Comparison of ENCODE assay signal across 6 cellular contexts in genomic region chr5:139530879-139531639, GRCh38. TPM values are rescaled to one million over a fixed set of nuclear protein-coding genes. Genes with fewer than 3 reads are reported as not detected.
A peak's percentile ranks its signal among the peaks of the same experiment; 100 is the strongest.
DNase-seq lines count a peak whose midpoint lies in the region; ATAC-seq, FAIRE-seq and TF ChIP-seq lines count a peak whose summit lies in the region.
"Not testable (repeated sequence)": the region's sequence is repeated elsewhere in the genome, so short reads cannot be mapped to it uniquely, and the experiment has no call there.

No MANE protein-coding gene starts in this region.

- FAIRE-seq in GM18507 (lab: Jason Lieb, UNC) = peak; percentile 93

- not testable (repeated sequence) for ATAC-seq in activated naive CD8-positive, alpha-beta T cell treated with anti-CD3 and anti-CD28 coated beads, Interleukin-2, amount 50 U/mL, for 24 hours

- not testable (repeated sequence) for H3K9me3 ChIP-seq in endodermal cell (ENCODE audit: control insufficient read depth, low read length); hepatocyte (ENCODE audit: low read depth)

- H3K9me2 ChIP-seq in hepatocyte (replicated peaks; ENCODE audit: insufficient read depth) = not testable (repeated sequence)

- peak overlapping the region; percentile 49 for H3K27ac ChIP-seq in endodermal cell (ENCODE audit: low read depth, low read length)
- peak overlapping the region; percentile 9 for H3K27ac ChIP-seq in hepatocyte

- H3K27me3 ChIP-seq in endodermal cell (ENCODE audit: control insufficient read depth, insufficient read depth, low read length, poor library complexity, severe bottlenecking); hepatocyte: not testable (repeated sequence)

- H3K9me3 Mint-ChIP-seq in activated naive CD8-positive, alpha-beta T cell treated with anti-CD3 and anti-CD28 coated beads, Interleukin-2, amount 50 U/mL, for 24 hours; endodermal cell; nephron: not testable (repeated sequence)

- H3K4me3 ChIP-seq in endodermal cell (ENCODE audit: low read length); hepatocyte: not testable (repeated sequence)

- not testable (repeated sequence) for H3K27me3 Mint-ChIP-seq in activated naive CD8-positive, alpha-beta T cell treated with anti-CD3 and anti-CD28 coated beads, Interleukin-2, amount 50 U/mL, for 24 hours; endodermal cell (ENCODE audit: insufficient read depth); nephron (ENCODE audit: low read depth)

- H4K20me1 ChIP-seq in hepatocyte (ENCODE audit: insufficient read depth, poor library complexity, severe bottlenecking) = not testable (repeated sequence)

- DNase-seq in GM18507 (ENCODE audit: extremely low spot score, insufficient read length, low read depth); activated naive CD8-positive, alpha-beta T cell treated with anti-CD3 and anti-CD28 coated beads, Interleukin-2, amount 50 U/mL, for 24 hours; endodermal cell; hepatocyte (ENCODE audit: low spot score): not testable (repeated sequence)
- peak; percentile 71 for DNase-seq in renal cortical epithelial cell (ENCODE audit: low read depth)

- H3K4me3 Mint-ChIP-seq in activated naive CD8-positive, alpha-beta T cell treated with anti-CD3 and anti-CD28 coated beads, Interleukin-2, amount 50 U/mL, for 24 hours; endodermal cell: not testable (repeated sequence)
- H3K4me3 Mint-ChIP-seq in nephron = peak overlapping the region in 1 of 3 experiments; percentile 16

- WGBS in endodermal cell (ENCODE audit: insufficient coverage in 1 of 2, insufficient read length in 1 of 2), 2 experiments = 86 to 93% methylated on average over 4 to 9 of the region's 9 CpGs
- 83% methylated on average over 9 of the region's 9 CpGs for WGBS in hepatocyte (ENCODE audit: low lambda C conversion rate, missing lambda C conversion rate)

- H3K36me3 Mint-ChIP-seq in activated naive CD8-positive, alpha-beta T cell treated with anti-CD3 and anti-CD28 coated beads, Interleukin-2, amount 50 U/mL, for 24 hours (ENCODE audit: low read depth); endodermal cell (ENCODE audit: low read depth); nephron (ENCODE audit: low read depth): not testable (repeated sequence)

- not testable (repeated sequence) for H3K4me1 ChIP-seq in endodermal cell (ENCODE audit: control insufficient read depth, insufficient read depth, low read length); hepatocyte (ENCODE audit: insufficient read depth)

- not testable (repeated sequence) for H3K36me3 ChIP-seq in endodermal cell (ENCODE audit: control insufficient read depth, insufficient read depth, low read length); hepatocyte (replicated peaks; ENCODE audit: insufficient read depth, low read depth)

- H3K4me1 Mint-ChIP-seq in activated naive CD8-positive, alpha-beta T cell treated with anti-CD3 and anti-CD28 coated beads, Interleukin-2, amount 50 U/mL, for 24 hours; endodermal cell: not testable (repeated sequence)
- H3K4me1 Mint-ChIP-seq in nephron = peaks cover 25% of the 10 kb centered on the region

- not testable (repeated sequence) for H2AFZ ChIP-seq in hepatocyte

- peak overlapping the region; percentile 32 for H3K27ac Mint-ChIP-seq in activated naive CD8-positive, alpha-beta T cell treated with anti-CD3 and anti-CD28 coated beads, Interleukin-2, amount 50 U/mL, for 24 hours
- not testable (repeated sequence) for H3K27ac Mint-ChIP-seq in endodermal cell
- H3K27ac Mint-ChIP-seq in nephron = peak overlapping the region; percentile 73 to 94 (median 88)

- H3K79me2 ChIP-seq in hepatocyte = not testable (repeated sequence)

- not testable (repeated sequence) for H3K9ac ChIP-seq in endodermal cell (ENCODE audit: extremely low read depth, low read length, poor library complexity, severe bottlenecking)

- not testable (repeated sequence) for TF ChIP-seq CTCF in endodermal cell (conservative IDR thresholded peaks at IDR 0.05); hepatocyte (IDR thresholded peaks at IDR 0.05; ENCODE audit: poor library complexity); nephron (IDR thresholded peaks at IDR 0.05; ENCODE audit: unreplicated experiment in 3 of 3)

- not testable (repeated sequence) for H3K4me2 ChIP-seq in hepatocyte

RNA-seq across cellular contexts. Expression of gene UBE2D2, which starts 30.1 kb away (rescaled TPM):
- total RNA-seq in endodermal cell (100 to 1,000 TPM; 172 to 202 TPM), hepatocyte (85.9 and 100.0 TPM in 2 replicates), renal cortical epithelial cell (78.2 and 86.7 TPM in 2 replicates)
- 211 TPM for polyA plus RNA-seq in endodermal cell (2013, experiment 1 of 2)
- polyA plus RNA-seq in endodermal cell (2013, experiment 2 of 2) = 191 TPM
- polyA plus RNA-seq in hepatocyte = 167 and 182 TPM in 2 replicates

RNA-seq across cellular contexts. Expression of gene STING1, which starts 48.5 kb away (rescaled TPM):
- total RNA-seq in endodermal cell = under 1 TPM in 1 of 2 donors, not detected in 1; 0.20 TPM
- polyA plus RNA-seq in endodermal cell (2013, experiment 1 of 2) = 0.43 TPM
- 0.91 TPM for polyA plus RNA-seq in endodermal cell (2013, experiment 2 of 2)
- 7.7 and 12.6 TPM in 2 replicates for total RNA-seq in hepatocyte
- polyA plus RNA-seq in hepatocyte = 17.0 and 23.9 TPM in 2 replicates
- total RNA-seq in renal cortical epithelial cell = 12.4 and 15.5 TPM in 2 replicates
